Comparison of ENCODE assay signal across 22 cellular contexts in the genomic region with DNA sequence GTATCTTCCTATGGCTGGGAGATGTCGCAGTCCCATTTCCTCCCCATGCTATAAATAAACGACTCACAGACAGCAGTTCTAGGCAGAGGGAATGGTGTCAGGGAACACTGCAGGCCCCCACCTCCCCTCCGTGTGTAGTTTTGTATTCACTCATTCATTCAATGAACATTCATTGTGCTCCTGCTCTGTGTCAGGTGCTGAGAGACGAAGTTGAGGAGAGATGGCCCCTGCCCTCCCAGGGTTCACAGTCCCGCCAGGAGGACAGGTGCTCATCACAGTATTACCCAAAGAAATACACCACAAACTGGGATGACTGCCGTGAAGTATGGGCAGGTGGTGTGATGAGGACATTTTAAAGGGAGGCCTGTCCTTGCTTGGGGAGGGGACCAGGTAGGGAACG. TPM values are rescaled to one million over a fixed set of nuclear protein-coding genes. Genes with fewer than 3 reads are reported as not detected.
DNase-seq lines count a peak whose midpoint lies in the region; ATAC-seq, FAIRE-seq and TF ChIP-seq lines count a peak whose summit lies in the region.
"Had no signal": no experiment of that assay in that cellular context is flagged by ENCODE, and none has a peak within 500 bp of the region (broad histone marks: within the 10 kb centered on the region; RNA-seq: fewer than 3 reads in every experiment).

No MANE protein-coding gene starts in this region.

- no peak overlapping the region for H3K27ac ChIP-seq in heart left ventricle
- H3K27ac ChIP-seq in sigmoid colon, result no peak overlapping the region
- H3K27ac ChIP-seq: A549, HL-60 had no signal

- H3K4me1 Mint-ChIP-seq in activated CD8-positive, alpha-beta memory T cell treated with anti-CD3 and anti-CD28 coated beads, Interleukin-2, amount 10 ng/mL, durations not matched to agents 7 days and 5 days, result no peaks in the 10 kb centered on the region
- H3K4me1 Mint-ChIP-seq: B cell had no signal

- no peak for TF ChIP-seq CTCF in heart left ventricle (IDR thresholded peaks at IDR 0.05)
- no peak for TF ChIP-seq CTCF in sigmoid colon (IDR thresholded peaks at IDR 0.05)

- H3K36me3 ChIP-seq in heart left ventricle (no peaks in the 10 kb centered on the region), sigmoid colon (no peaks in the 10 kb centered on the region)

- no peaks in the 10 kb centered on the region for H3K4me1 ChIP-seq in heart left ventricle
- H3K4me1 ChIP-seq in sigmoid colon, result no peaks in the 10 kb centered on the region
- H3K4me1 ChIP-seq: A549 had no signal

- no peaks in the 10 kb centered on the region for H3K36me3 Mint-ChIP-seq in activated CD8-positive, alpha-beta memory T cell treated with anti-CD3 and anti-CD28 coated beads, Interleukin-2, amount 10 ng/mL, durations not matched to agents 7 days and 5 days

- no peak for ATAC-seq in activated CD8-positive, alpha-beta memory T cell treated with anti-CD3 and anti-CD28 coated beads, Interleukin-2, amount 10 ng/mL, durations not matched to agents 7 days and 5 days
- ATAC-seq in heart left ventricle (peak in 3 of 4 donors; percentile 20 to 36 (median 28)), HG03457 (IDR thresholded peaks at IDR 0.05; ENCODE audit: unreplicated experiment) (no peak), GM21515 (IDR thresholded peaks at IDR 0.05; ENCODE audit: unreplicated experiment) (no peak), HG03159 (IDR thresholded peaks at IDR 0.05; ENCODE audit: unreplicated experiment) (no peak)
- ATAC-seq: A549 had no signal

- H3K9me3 ChIP-seq in heart left ventricle (peaks cover 0 to 13% (median 0%) of the 10 kb centered on the region in 12 donors), sigmoid colon (peaks cover 0 to 2% (median 0%) of the 10 kb centered on the region in 4 donors)
- H3K9me3 ChIP-seq: A549 had no signal

- H3K27me3 ChIP-seq in heart left ventricle (peaks cover 0 to 37% (median 8%) of the 10 kb centered on the region in 9 donors), sigmoid colon (peaks cover 0 to 27% (median 22%) of the 10 kb centered on the region in 3 donors)

- no peak overlapping the region for H3K4me3 Mint-ChIP-seq in activated CD8-positive, alpha-beta memory T cell treated with anti-CD3 and anti-CD28 coated beads, Interleukin-2, amount 10 ng/mL, durations not matched to agents 7 days and 5 days
- H3K4me3 Mint-ChIP-seq: B cell; CD4-positive, alpha-beta T cell had no signal

- TF ChIP-seq POLR2A in heart left ventricle (IDR thresholded peaks at IDR 0.05) (no peak), sigmoid colon (IDR thresholded peaks at IDR 0.05) (no peak)

- CTCF ChIA-PET in activated CD8-positive, alpha-beta memory T cell treated with anti-CD3 and anti-CD28 coated beads, Interleukin-2, amount 10 ng/mL, durations not matched to agents 7 days and 5 days (lab: Charles Lee), result no interaction called here

- no peak for TF ChIP-seq EP300 in sigmoid colon (IDR thresholded peaks at IDR 0.05)

- peak; percentile 27 for DNase-seq in activated CD8-positive, alpha-beta memory T cell treated with anti-CD3 and anti-CD28 coated beads, Interleukin-2, amount 10 ng/mL, durations not matched to agents 7 days and 5 days
- no peak for DNase-seq in activated CD8-positive, alpha-beta memory T cell treated with anti-CD3 and anti-CD28 coated beads, Interleukin-2, amount 50 U/mL, for 4 hours
- no peak for DNase-seq in HTR-8/SVneo (ENCODE audit: insufficient read length, low spot score)
- DNase-seq in heart left ventricle, result peak in 3 of 5 donors; percentile 5 to 22 (median 9)
- DNase-seq in sigmoid colon, result peak; percentile 42
- DNase-seq: Calu3, DMS79, KBM-7, NCI-H1048, NCI-H146, NCI-H446 treated with DMSO at 0.1 percent for 48 hours, NCI-H774, SHP77 had no signal

- no peaks in the 10 kb centered on the region for H3K9me3 Mint-ChIP-seq in activated CD8-positive, alpha-beta memory T cell treated with anti-CD3 and anti-CD28 coated beads, Interleukin-2, amount 10 ng/mL, durations not matched to agents 7 days and 5 days (ENCODE audit: low read depth)

- H3K27me3 Mint-ChIP-seq in activated CD8-positive, alpha-beta memory T cell treated with anti-CD3 and anti-CD28 coated beads, Interleukin-2, amount 10 ng/mL, durations not matched to agents 7 days and 5 days, result peaks cover 50% of the 10 kb centered on the region

- intact Hi-C loops in heart left ventricle (cut with DNase I) (no loop called here), sigmoid colon (cut with DNase I) (no loop called here)

- H3K27ac Mint-ChIP-seq in activated CD8-positive, alpha-beta memory T cell treated with anti-CD3 and anti-CD28 coated beads, Interleukin-2, amount 10 ng/mL, durations not matched to agents 7 days and 5 days, result no peak overlapping the region
- H3K27ac Mint-ChIP-seq: B cell; CD4-positive, alpha-beta T cell had no signal

- H3K4me3 ChIP-seq in heart left ventricle, result no peak overlapping the region
- no peak overlapping the region for H3K4me3 ChIP-seq in sigmoid colon
- H3K4me3 ChIP-seq: A549 had no signal

- WGBS in heart left ventricle, 4 donors, result 45 to 52% (median 49%) methylated on average over 6 to 7 of the region's 7 CpGs
- 62 to 63% methylated on average over 7 of the region's 7 CpGs for WGBS in sigmoid colon, 2 donors

- peak; percentile 87 for FAIRE-seq in HTR-8/SVneo (lab: Jason Lieb, UNC)
- FAIRE-seq: A549, GM12891, GM19239 had no signal

RNA-seq across cellular contexts. Expression of a gene that starts 29.8 kb away (rescaled TPM):
- total RNA-seq in activated CD8-positive, alpha-beta memory T cell treated with anti-CD3 and anti-CD28 coated beads, Interleukin-2, amount 10 ng/mL, durations not matched to agents 7 days and 5 days, result 10 to 100 TPM; 19.3 to 30.4 TPM
- 10 to 100 TPM; 18.5 to 33.4 (median 30.1) TPM for total RNA-seq in heart left ventricle
- 10 to 100 TPM; 18.1 to 32.5 TPM for polyA plus RNA-seq in heart left ventricle
- total RNA-seq in sigmoid colon, result 10 to 100 TPM; 22.9 to 65.1 (median 46.0) TPM
- 10 to 100 TPM; 10.6 to 26.5 (median 16.8) TPM for polyA plus RNA-seq in sigmoid colon

Comparison
In these comparisons a context has a peak if more than half of its experiments do, and no peak if none do; other contexts are left out.
1. DNase-seq: peak in activated CD8-positive, alpha-beta memory T cell treated with anti-CD3 and anti-CD28 coated beads, Interleukin-2, amount 10 ng/mL, durations not matched to agents 7 days and 5 days (single experiment), heart left ventricle (3 of 5) and sigmoid colon (single experiment); none in activated CD8-positive, alpha-beta memory T cell treated with anti-CD3 and anti-CD28 coated beads, Interleukin-2, amount 50 U/mL, for 4 hours (single experiment) and HTR-8/SVneo (single experiment).
2. ATAC-seq: peak in heart left ventricle (3 of 4); none in activated CD8-positive, alpha-beta memory T cell treated with anti-CD3 and anti-CD28 coated beads, Interleukin-2, amount 10 ng/mL, durations not matched to agents 7 days and 5 days (single experiment), HG03457 (single experiment), GM21515 (single experiment) and HG03159 (single experiment).